Comparison of ENCODE assay signal across 30 cellular contexts in the genomic region with DNA sequence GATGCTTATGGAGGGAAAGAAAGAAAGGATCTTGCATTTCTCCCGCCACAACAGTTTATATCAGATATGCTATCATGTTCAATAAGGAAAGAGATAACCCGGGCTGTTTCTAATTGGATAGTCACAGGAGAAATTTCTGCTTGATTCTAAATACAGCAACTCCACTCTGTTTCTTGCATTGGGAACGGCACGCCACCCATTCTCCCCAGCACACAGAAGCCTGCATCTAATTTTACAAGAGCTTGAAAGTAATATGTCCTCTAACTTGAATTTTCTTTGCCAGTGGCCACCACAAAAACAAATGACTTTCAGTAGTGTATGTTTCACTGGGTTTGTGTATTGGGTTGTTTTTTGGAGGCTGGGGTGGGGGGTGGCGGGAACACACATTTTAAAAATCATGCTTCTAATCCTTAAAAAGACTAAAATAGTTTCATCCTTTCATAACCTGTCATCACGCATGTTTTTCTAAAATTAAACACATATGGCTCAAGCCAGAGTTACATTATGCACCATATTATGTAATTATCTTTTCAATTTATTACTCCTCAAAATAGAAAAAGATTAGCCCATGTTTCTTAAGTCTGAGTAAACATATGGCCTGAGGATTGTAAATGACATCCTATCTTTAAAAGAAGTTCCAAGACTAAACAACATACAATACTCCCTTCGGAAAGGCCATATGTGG.
DNase-seq lines count a peak whose midpoint lies in the region; ATAC-seq, FAIRE-seq and TF ChIP-seq lines count a peak whose summit lies in the region.
"Had no signal": no experiment of that assay in that cellular context is flagged by ENCODE, and none has a peak within 500 bp of the region (broad histone marks: within the 10 kb centered on the region; RNA-seq: fewer than 3 reads in every experiment).

No MANE protein-coding gene starts in this region.

- no peak for TF ChIP-seq CTCF in AG10803 (conservative IDR thresholded peaks at IDR 0.05; ENCODE audit: low read length)
- TF ChIP-seq CTCF in CD4-positive, alpha-beta T cell (IDR thresholded peaks at IDR 0.05), result no peak
- TF ChIP-seq CTCF in activated B cell treated with CpG ODN at 0.5 μM for 24 hours (IDR thresholded peaks at IDR 0.05), result no peak
- TF ChIP-seq CTCF in mesothelial cell of epicardium (IDR thresholded peaks at IDR 0.05; ENCODE audit: unreplicated experiment), result no peak

- H3K4me3 ChIP-seq in AG10803 (ENCODE audit: low read length), result no peak overlapping the region
- H3K4me3 ChIP-seq: coronary artery, prostate gland, sigmoid colon, testis had no signal

- no peak overlapping the region for H3K27ac ChIP-seq in CD4-positive, alpha-beta T cell (ENCODE audit: low read depth, low read length)
- H3K27ac ChIP-seq: coronary artery, prostate gland, sigmoid colon, testis, VCaP had no signal

- H3K27me3 Mint-ChIP-seq in CD4-positive, alpha-beta T cell, result no peaks in the 10 kb centered on the region
- H3K27me3 Mint-ChIP-seq in activated B cell treated with CpG ODN at 0.5 μM for 24 hours, result no peaks in the 10 kb centered on the region
- no peaks in the 10 kb centered on the region for H3K27me3 Mint-ChIP-seq in mesothelial cell of epicardium (ENCODE audit: low read depth)
- H3K27me3 Mint-ChIP-seq: CD8-positive, alpha-beta memory T cell had no signal

- no peak overlapping the region for H3K4me3 Mint-ChIP-seq in CD4-positive, alpha-beta T cell
- H3K4me3 Mint-ChIP-seq in activated B cell treated with CpG ODN at 0.5 μM for 24 hours (no peak overlapping the region), mesothelial cell of epicardium (peak overlapping the region; percentile 5)
- H3K4me3 Mint-ChIP-seq: activated CD4-positive, alpha-beta T cell treated with anti-CD3 and anti-CD28 coated beads, Interleukin-2, amount 10 ng/mL, durations not matched to agents 24 days and 14 days; activated T-cell treated with anti-CD3 and anti-CD28 coated beads, Interleukin-2, amount 50 U/mL, for 4 hours; CD8-positive, alpha-beta memory T cell; T-helper 2 cell treated with Interferon-gamma antibody and Interleukin-4, amounts not matched to agents 5 μg/mL and 100 μg/mL, for 36 hours had no signal

- no peak for ATAC-seq in CD4-positive, alpha-beta T cell (ENCODE audit: poor library complexity)
- no peak for ATAC-seq in activated B cell treated with CpG ODN at 0.5 μM for 24 hours (ENCODE audit: low read depth)
- ATAC-seq in HG03378 (IDR thresholded peaks at IDR 0.05; ENCODE audit: unreplicated experiment), result no peak
- ATAC-seq: activated T-cell treated with anti-CD3 and anti-CD28 coated beads, Interleukin-2, amount 50 U/mL, for 4 hours; left cardiac atrium; stimulated activated naive CD8-positive, alpha-beta T cell treated with anti-CD3 and anti-CD28 coated beads, Interleukin-15, Interleukin-2, amounts not matched to agents 100 U/mL and 50 U/mL, for 24 hours had no signal

- H3K9me3 Mint-ChIP-seq in CD4-positive, alpha-beta T cell, result no peaks in the 10 kb centered on the region
- H3K9me3 Mint-ChIP-seq in activated B cell treated with CpG ODN at 0.5 μM for 24 hours (no peaks in the 10 kb centered on the region), mesothelial cell of epicardium (no peaks in the 10 kb centered on the region)
- H3K9me3 Mint-ChIP-seq: activated CD4-positive, alpha-beta T cell treated with anti-CD3 and anti-CD28 coated beads, Interleukin-2, amount 10 ng/mL, durations not matched to agents 24 days and 14 days; activated T-cell treated with anti-CD3 and anti-CD28 coated beads, Interleukin-2, amount 50 U/mL, for 4 hours; CD8-positive, alpha-beta memory T cell; T-helper 2 cell treated with Interferon-gamma antibody and Interleukin-4, amounts not matched to agents 5 μg/mL and 100 μg/mL, for 36 hours had no signal

- intact Hi-C loops in CD4-positive, alpha-beta T cell (cut with DNase I, micrococcal nuclease), result no loop called here
- intact Hi-C loops in activated B cell treated with CpG ODN at 0.5 μM for 24 hours (cut with micrococcal nuclease), result loop anchor here (1.0 kb wide), 1 partner anchor 9 kb away; no protein-coding TSS in a partner anchor

- DNase-seq in AG10803 (ENCODE audit: low read depth) (peak; percentile 44), activated B cell treated with CpG ODN at 0.5 μM for 24 hours (no peak), mesothelial cell of epicardium (ENCODE audit: low spot score in 2 of 2, unreplicated experiment in 2 of 2) (no peak), GM19239 (ENCODE audit: insufficient read length, low spot score) (no peak), NCI-H774 (lab: John Stamatoyannopoulos, UW) (no peak), KG1 (lab: John Stamatoyannopoulos, UW) (no peak)
- DNase-seq in CD4-positive, alpha-beta T cell, result no peak
- DNase-seq: activated CD4-positive, alpha-beta T cell treated with anti-CD3 and anti-CD28 coated beads, Interleukin-2, amount 10 ng/mL, durations not matched to agents 24 days and 14 days; activated T-cell treated with anti-CD3 and anti-CD28 coated beads, Interleukin-2, amount 50 U/mL, for 4 hours; amniotic stem cell; CD8-positive, alpha-beta memory T cell; DMS 273 treated with DMSO at 0.1 percent for 48 hours; effector memory CD4-positive, alpha-beta T cell; HCEC 1CT; IMR-90; left cardiac atrium; NCI-H1092 treated with DMSO at 0.1 percent for 48 hours; NCI-H187; NCI-H526 treated with DMSO at 0.1 percent for 48 hours; sigmoid colon; stimulated activated naive CD8-positive, alpha-beta T cell treated with anti-CD3 and anti-CD28 coated beads, Interleukin-15, Interleukin-2, amounts not matched to agents 100 U/mL and 50 U/mL, for 24 hours; testis had no signal

- H3K27me3 ChIP-seq in CD4-positive, alpha-beta T cell (ENCODE audit: control insufficient read depth, insufficient read depth, low read length), result no peaks in the 10 kb centered on the region
- H3K27me3 ChIP-seq: sigmoid colon, testis had no signal

- CTCF ChIA-PET in CD4-positive, alpha-beta T cell (lab: Charles Lee), result interaction anchor here (0.7 kb wide), 1 partner anchor 30 kb away, joined by 5 read pairs; no protein-coding TSS in a partner anchor
- CTCF ChIA-PET in activated B cell treated with CpG ODN at 0.5 μM for 24 hours (lab: Charles Lee), result no interaction called here

- POLR2A ChIA-PET in CD4-positive, alpha-beta T cell (lab: Charles Lee), result interaction anchor here (0.6 kb wide), 1 partner anchor 11 kb away, joined by 3 read pairs; no protein-coding TSS in a partner anchor
- POLR2A ChIA-PET in activated B cell treated with CpG ODN at 0.5 μM for 24 hours (lab: Charles Lee), result interaction anchor here (0.5 to 0.7 kb wide), 4 partner anchors 9 to 342 kb away, joined by 3 to 9 read pairs (median 6); no protein-coding TSS in a partner anchor

- H3K4me1 Mint-ChIP-seq in CD4-positive, alpha-beta T cell (ENCODE audit: low read depth), result peaks cover 89% of the 10 kb centered on the region
- peaks cover 71% of the 10 kb centered on the region for H3K4me1 Mint-ChIP-seq in activated B cell treated with CpG ODN at 0.5 μM for 24 hours
- H3K4me1 Mint-ChIP-seq in mesothelial cell of epicardium, result peaks cover 67% of the 10 kb centered on the region
- H3K4me1 Mint-ChIP-seq: activated CD4-positive, alpha-beta T cell treated with anti-CD3 and anti-CD28 coated beads, Interleukin-2, amount 10 ng/mL, durations not matched to agents 24 days and 14 days had no signal

- no peak for FAIRE-seq in GM19239 (lab: Jason Lieb, UNC)
- FAIRE-seq: bronchial epithelial cell, frontal cortex, urothelium cell line had no signal

- peaks cover 51% of the 10 kb centered on the region for H3K36me3 Mint-ChIP-seq in CD4-positive, alpha-beta T cell (ENCODE audit: low read depth)
- H3K36me3 Mint-ChIP-seq in activated B cell treated with CpG ODN at 0.5 μM for 24 hours (ENCODE audit: low read depth) (peaks cover 3% of the 10 kb centered on the region), mesothelial cell of epicardium (no peaks in the 10 kb centered on the region)

- no peaks in the 10 kb centered on the region for H3K9me3 ChIP-seq in CD4-positive, alpha-beta T cell (ENCODE audit: control insufficient read depth, low read length)
- H3K9me3 ChIP-seq: prostate gland, sigmoid colon, testis had no signal

- peak overlapping the region; percentile 64 for H3K27ac Mint-ChIP-seq in CD4-positive, alpha-beta T cell
- H3K27ac Mint-ChIP-seq in activated B cell treated with CpG ODN at 0.5 μM for 24 hours (peak overlapping the region; percentile 85), mesothelial cell of epicardium (peak overlapping the region; percentile 90)
- H3K27ac Mint-ChIP-seq: activated CD4-positive, alpha-beta T cell treated with anti-CD3 and anti-CD28 coated beads, Interleukin-2, amount 10 ng/mL, durations not matched to agents 24 days and 14 days; T-helper 2 cell treated with Interferon-gamma antibody and Interleukin-4, amounts not matched to agents 5 μg/mL and 100 μg/mL, for 36 hours had no signal
